8 cellular contexts compared by ENCODE assay signal in the genomic region with DNA sequence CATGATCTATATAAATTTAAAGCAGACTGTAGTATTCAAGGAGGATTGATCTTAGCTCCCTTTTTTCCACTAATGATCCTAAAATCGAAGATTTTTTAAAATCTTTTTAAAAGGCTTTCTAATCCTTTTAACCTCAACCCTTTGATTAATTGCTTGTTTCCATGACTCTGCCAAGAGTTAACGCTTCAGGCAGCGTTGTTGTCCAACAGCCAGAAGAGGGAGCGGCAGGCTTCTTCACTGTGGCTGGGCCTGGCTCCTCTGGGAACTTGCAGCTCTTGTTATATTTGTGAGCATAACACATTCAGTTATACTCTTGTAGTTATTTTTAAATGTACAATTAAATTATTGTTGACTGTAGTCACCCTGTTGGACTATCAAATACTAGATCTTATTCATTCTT. TPM values are rescaled to one million over a fixed set of nuclear protein-coding genes. Genes with fewer than 3 reads are reported as not detected.
A peak's percentile ranks its signal among the peaks of the same experiment; 100 is the strongest.
DNase-seq lines count a peak whose midpoint lies in the region; ATAC-seq and TF ChIP-seq lines count a peak whose summit lies in the region.

No MANE protein-coding gene starts in this region.

- no TSS peak for BruUV-seq in Calu3 (replicated peaks; lab: Mats Ljungman, UMichigan)

- H3K9me3 Mint-ChIP-seq in Calu3 (ENCODE audit: low read depth, unreplicated experiment) = no peaks in the 10 kb centered on the region
- H3K9me3 Mint-ChIP-seq in activated T-helper 1 cell treated with anti-CD3 and anti-CD28 coated beads, Interleukin-12 subunit alpha, Interleukin-12 subunit beta, Interleukin-2, Interleukin-4 antibody, amounts not matched to agents 30 ng/mL and 10 ng/mL and 1 ng/mL, durations not matched to agents 14 hours and 24 hours and 36 hours = no peaks in the 10 kb centered on the region

- peak; percentile 88 for ATAC-seq in aorta (ENCODE audit: low FRiP score)

- H3K27me3 ChIP-seq in dorsolateral prefrontal cortex = no peaks in the 10 kb centered on the region
- no peaks in the 10 kb centered on the region for H3K27me3 ChIP-seq in aorta (ENCODE audit: control insufficient read depth in 1 of 2, insufficient read depth in 2 of 2, low read length in 1 of 2)

- peaks cover 20% of the 10 kb centered on the region for H3K36me3 Mint-ChIP-seq in Calu3 (ENCODE audit: insufficient read depth, unreplicated experiment)
- H3K36me3 Mint-ChIP-seq in activated T-helper 1 cell treated with anti-CD3 and anti-CD28 coated beads, Interleukin-12 subunit alpha, Interleukin-12 subunit beta, Interleukin-2, Interleukin-4 antibody, amounts not matched to agents 30 ng/mL and 10 ng/mL and 1 ng/mL, durations not matched to agents 14 hours and 24 hours and 36 hours (ENCODE audit: low read depth) = peaks cover 49% of the 10 kb centered on the region

- TF ChIP-seq CTCF in dorsolateral prefrontal cortex (IDR thresholded peaks at IDR 0.05 in 54 of 56, conservative IDR thresholded peaks at IDR 0.05 in 2 of 56; ENCODE audit: low read depth in 1 of 56, partially characterized antibody in 56 of 56) (peak in 53 of 56 donors; percentile 26 to 77 (median 57)), Calu3 (IDR thresholded peaks at IDR 0.05; ENCODE audit: unreplicated experiment) (no peak)

- H3K4me3 ChIP-seq in dorsolateral prefrontal cortex (no peak overlapping the region), aorta (ENCODE audit: low read length in 2 of 2) (no peak overlapping the region)

- DNase-seq in Caki2 (ENCODE audit: low read depth) (peak; percentile 58), NCI-H2196 treated with DMSO at 0.1 percent for 48 hours (lab: John Stamatoyannopoulos, UW; ENCODE audit: unreplicated experiment) (peak; percentile 11), dorsolateral prefrontal cortex (peak; percentile 43 to 84 (median 64)), lung microvascular endothelial cell (ENCODE audit: low read depth in 2 of 2) (peak; percentile 85 to 88), aorta (peak in 1 of 2 donors; percentile 83), Calu3 (no peak)
- DNase-seq in activated CD4-positive, alpha-beta T cell treated with anti-CD3 and anti-CD28 coated beads, Interleukin-2, amount 50 U/mL, for 4 hours = no peak
- DNase-seq in activated T-helper 1 cell treated with anti-CD3 and anti-CD28 coated beads, Interleukin-12 subunit alpha, Interleukin-12 subunit beta, Interleukin-2, Interleukin-4 antibody, amounts not matched to agents 30 ng/mL and 10 ng/mL and 1 ng/mL, durations not matched to agents 14 hours and 24 hours and 36 hours (ENCODE audit: low spot score) = no peak

- CTCF ChIA-PET in Calu3 (lab: Charles Lee) = no interaction called here

- H3K4me1 Mint-ChIP-seq in Calu3 (ENCODE audit: low read depth, unreplicated experiment) = no peaks in the 10 kb centered on the region
- peaks cover 8% of the 10 kb centered on the region for H3K4me1 Mint-ChIP-seq in activated T-helper 1 cell treated with anti-CD3 and anti-CD28 coated beads, Interleukin-12 subunit alpha, Interleukin-12 subunit beta, Interleukin-2, Interleukin-4 antibody, amounts not matched to agents 30 ng/mL and 10 ng/mL and 1 ng/mL, durations not matched to agents 14 hours and 24 hours and 36 hours (ENCODE audit: low read depth)

- H3K36me3 ChIP-seq in aorta (ENCODE audit: control insufficient read depth in 1 of 2, insufficient read depth in 2 of 2, low read length in 1 of 2) = no peaks in the 10 kb centered on the region

- no peak overlapping the region for H3K4me3 Mint-ChIP-seq in Calu3 (ENCODE audit: low read depth, unreplicated experiment)
- no peak overlapping the region for H3K4me3 Mint-ChIP-seq in activated T-helper 1 cell treated with anti-CD3 and anti-CD28 coated beads, Interleukin-12 subunit alpha, Interleukin-12 subunit beta, Interleukin-2, Interleukin-4 antibody, amounts not matched to agents 30 ng/mL and 10 ng/mL and 1 ng/mL, durations not matched to agents 14 hours and 24 hours and 36 hours

- H3K9me3 ChIP-seq in aorta (ENCODE audit: control insufficient read depth, low read length) = no peaks in the 10 kb centered on the region

- in situ Hi-C loops in Caki2 (cut with HindIII; ENCODE audit: low pct_unique_long_range_greater_than_20kb, low sequenced_read_pairs) = no loop called here

- H3K27me3 Mint-ChIP-seq in Calu3 (ENCODE audit: unreplicated experiment) = no peaks in the 10 kb centered on the region
- H3K27me3 Mint-ChIP-seq in activated T-helper 1 cell treated with anti-CD3 and anti-CD28 coated beads, Interleukin-12 subunit alpha, Interleukin-12 subunit beta, Interleukin-2, Interleukin-4 antibody, amounts not matched to agents 30 ng/mL and 10 ng/mL and 1 ng/mL, durations not matched to agents 14 hours and 24 hours and 36 hours (ENCODE audit: insufficient read depth) = no peaks in the 10 kb centered on the region

- intact Hi-C loops in dorsolateral prefrontal cortex (cut with DNase I) = loop anchor here in 1 of 2 donors (5.0 kb wide), 1 partner anchor 271 kb away; no protein-coding TSS in a partner anchor
- intact Hi-C loops in aorta (cut with DNase I) = loop anchor here in 1 of 2 donors (10.0 kb wide), 1 partner anchor 354 kb away; no protein-coding TSS in a partner anchor
- intact Hi-C loops in Calu3 (cut with micrococcal nuclease; ENCODE audit: unreplicated experiment) = no loop called here
- intact Hi-C loops in activated T-helper 1 cell treated with anti-CD3 and anti-CD28 coated beads, Interleukin-12 subunit alpha, Interleukin-12 subunit beta, Interleukin-2, Interleukin-4 antibody, amounts not matched to agents 30 ng/mL and 10 ng/mL and 1 ng/mL, durations not matched to agents 14 hours and 24 hours and 36 hours (cut with micrococcal nuclease) = no loop called here

- H3K27ac Mint-ChIP-seq in Calu3 (ENCODE audit: unreplicated experiment) = no peak overlapping the region
- H3K27ac Mint-ChIP-seq in activated T-helper 1 cell treated with anti-CD3 and anti-CD28 coated beads, Interleukin-12 subunit alpha, Interleukin-12 subunit beta, Interleukin-2, Interleukin-4 antibody, amounts not matched to agents 30 ng/mL and 10 ng/mL and 1 ng/mL, durations not matched to agents 14 hours and 24 hours and 36 hours = no peak overlapping the region

- no peaks in the 10 kb centered on the region for H3K4me1 ChIP-seq in aorta (ENCODE audit: control insufficient read depth in 1 of 2, insufficient read depth in 2 of 2, low read length in 2 of 2)

- 6 to 7% methylated on average over 4 of the region's 4 CpGs for WGBS in aorta, 2 donors

- H3K27ac ChIP-seq in dorsolateral prefrontal cortex (peak overlapping the region in 18 of 59 donors; percentile 3 to 59 (median 28)), aorta (ENCODE audit: low read depth in 1 of 2, low read length in 2 of 2) (no peak overlapping the region)

RNA-seq across cellular contexts. Expression of gene CRCP, which starts 26.3 kb away (rescaled TPM):
- total RNA-seq in Caki2 (2014; rRNA removed; shearing (Covaris generic); ENCODE audit: low replicate concordance) = 92.3 and 131 TPM in 2 replicates
- total RNA-seq in dorsolateral prefrontal cortex (10 to 100 TPM; 28.7 to 54.3 (median 38.6) TPM), lung microvascular endothelial cell (19.2 and 27.0 TPM in 2 replicates), aorta (10 to 100 TPM; 27.1 to 29.5 TPM), Calu3 (2022) (30.1 and 30.2 TPM in 2 replicates)
- polyA plus RNA-seq in aorta = 10 to 100 TPM; 16.8 to 23.7 TPM
- total RNA-seq in activated T-helper 1 cell treated with anti-CD3 and anti-CD28 coated beads, Interleukin-12 subunit alpha, Interleukin-12 subunit beta, Interleukin-2, Interleukin-4 antibody, amounts not matched to agents 30 ng/mL and 10 ng/mL and 1 ng/mL, durations not matched to agents 14 hours and 24 hours and 36 hours = 41.0 and 44.1 TPM in 2 replicates

Comparison
In these comparisons a context has a peak if more than half of its experiments do, and no peak if none do; other contexts are left out.
1. DNase-seq: peak in Caki2 (single experiment), NCI-H2196 treated with DMSO at 0.1 percent for 48 hours (single experiment), dorsolateral prefrontal cortex (10 of 10) and lung microvascular endothelial cell (2 of 2); none in activated CD4-positive, alpha-beta T cell treated with anti-CD3 and anti-CD28 coated beads, Interleukin-2, amount 50 U/mL, for 4 hours (0 of 2), Calu3 (single experiment) and activated T-helper 1 cell treated with anti-CD3 and anti-CD28 coated beads, Interleukin-12 subunit alpha, Interleukin-12 subunit beta, Interleukin-2, Interleukin-4 antibody, amounts not matched to agents 30 ng/mL and 10 ng/mL and 1 ng/mL, durations not matched to agents 14 hours and 24 hours and 36 hours (single experiment).